ENCODE assay signal across 8 cellular contexts in the genomic region with DNA sequence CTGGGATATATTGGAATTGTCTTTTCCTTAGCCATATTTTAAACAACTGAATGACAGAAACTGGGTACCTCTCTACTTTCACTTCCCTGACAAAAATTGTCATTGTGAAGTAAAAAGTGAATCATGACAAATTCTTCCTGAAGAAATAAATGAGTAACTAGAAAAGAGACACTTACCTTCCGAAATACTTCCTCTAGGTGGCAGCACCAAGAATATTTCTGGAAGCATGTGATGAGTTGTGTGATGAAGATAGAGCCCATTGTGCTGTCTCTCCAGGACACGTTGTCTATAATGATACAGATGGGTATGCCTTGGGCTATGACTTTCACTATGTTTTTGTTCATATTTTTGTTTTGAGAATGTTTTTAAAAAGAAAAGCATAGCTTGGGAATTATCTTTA. TPM values are rescaled to one million over a fixed set of nuclear protein-coding genes. Genes with fewer than 3 reads are reported as not detected.
A peak's percentile ranks its signal among the peaks of the same experiment; 100 is the strongest.
DNase-seq lines count a peak whose midpoint lies in the region; ATAC-seq and TF ChIP-seq lines count a peak whose summit lies in the region.

No MANE protein-coding gene starts in this region.

- peaks cover 69% of the 10 kb centered on the region for H3K36me3 Mint-ChIP-seq in activated CD4-positive, alpha-beta memory T cell treated with anti-CD3 and anti-CD28 coated beads for 36 hours

- no peaks in the 10 kb centered on the region for H3K79me2 ChIP-seq in Loucy (ENCODE audit: insufficient read depth, low read length)

- H3K27me3 Mint-ChIP-seq in activated CD4-positive, alpha-beta memory T cell treated with anti-CD3 and anti-CD28 coated beads for 36 hours = no peaks in the 10 kb centered on the region

- intact Hi-C loops in activated CD4-positive, alpha-beta memory T cell treated with anti-CD3 and anti-CD28 coated beads for 36 hours (cut with micrococcal nuclease) = loop anchor here (1.0 kb wide), 1 partner anchor 53 kb away; no protein-coding TSS in a partner anchor
- intact Hi-C loops in upper lobe of right lung (cut with DNase I) = no loop called here

- H3F3A ChIP-seq in Loucy (ENCODE audit: low read depth) = no peaks in the 10 kb centered on the region

- DNase-seq in BE2C = peak; percentile 40
- peak; percentile 36 for DNase-seq in GM10248 (ENCODE audit: extremely low spot score)
- DNase-seq in HFF-Myc (ENCODE audit: extremely low read depth, low read depth) = no peak
- DNase-seq in activated CD4-positive, alpha-beta memory T cell treated with anti-CD3 and anti-CD28 coated beads for 36 hours = peak; percentile 16
- DNase-seq in iPS DF 4.7 (ENCODE audit: extremely low read depth, low spot score) = peak; percentile 3
- no peak for DNase-seq in upper lobe of right lung
- DNase-seq in midbrain (lab: John Stamatoyannopoulos, UW) = no peak

- H3K27ac ChIP-seq in upper lobe of right lung = no peak overlapping the region

- H3K4me1 Mint-ChIP-seq in activated CD4-positive, alpha-beta memory T cell treated with anti-CD3 and anti-CD28 coated beads for 36 hours (ENCODE audit: low read depth) = peaks cover 5% of the 10 kb centered on the region

- H3K36me3 ChIP-seq in BE2C = no peaks in the 10 kb centered on the region
- H3K36me3 ChIP-seq in Loucy (ENCODE audit: insufficient read depth, low read length) = peaks cover 18% of the 10 kb centered on the region; the same call in 1 of the 2 replicates
- peaks cover 96% of the 10 kb centered on the region for H3K36me3 ChIP-seq in upper lobe of right lung

- no peak overlapping the region for H2AFZ ChIP-seq in Loucy (ENCODE audit: low read length)

- CTCF ChIA-PET in GM10248 (lab: Yijun Ruan, JAX) = interaction anchor here (0.7 to 2.1 kb wide), 15 partner anchors 8 to 916 kb away, joined by 3 to 8 read pairs (median 4); no protein-coding TSS in a partner anchor
- CTCF ChIA-PET in activated CD4-positive, alpha-beta memory T cell treated with anti-CD3 and anti-CD28 coated beads for 36 hours (lab: Charles Lee) = interaction anchor here (0.6 to 1.6 kb wide), 15 partner anchors 9 to 917 kb away, joined by 3 to 7 read pairs (median 3); no protein-coding TSS in a partner anchor

- POLR2A ChIA-PET in GM10248 (lab: Yijun Ruan, JAX) = no interaction called here
- POLR2A ChIA-PET in activated CD4-positive, alpha-beta memory T cell treated with anti-CD3 and anti-CD28 coated beads for 36 hours (lab: Charles Lee) = no interaction called here

- no peaks in the 10 kb centered on the region for H4K20me1 ChIP-seq in Loucy (ENCODE audit: insufficient read depth, low read length, poor library complexity, severe bottlenecking)

- H3K4me3 ChIP-seq in BE2C (ENCODE audit: low read depth, low read length) (no peak overlapping the region), HFF-Myc (replicated peaks; ENCODE audit: low read depth, low read length) (no peak overlapping the region), Loucy (ENCODE audit: low read length, poor library complexity, severe bottlenecking) (no peak overlapping the region), upper lobe of right lung (no peak overlapping the region)

- ATAC-seq in upper lobe of right lung = peak; percentile 80

- H3K4me1 ChIP-seq in BE2C = no peaks in the 10 kb centered on the region
- peaks cover 3% of the 10 kb centered on the region for H3K4me1 ChIP-seq in Loucy (ENCODE audit: insufficient read depth, low read length, poor library complexity, severe bottlenecking)
- no peaks in the 10 kb centered on the region for H3K4me1 ChIP-seq in upper lobe of right lung

- H3K9me2 ChIP-seq in Loucy (replicated peaks; ENCODE audit: low read depth, low read length) = no peaks in the 10 kb centered on the region

- H3K27me3 ChIP-seq in BE2C (no peaks in the 10 kb centered on the region), Loucy (ENCODE audit: insufficient read depth, low read length, poor library complexity, severe bottlenecking) (no peaks in the 10 kb centered on the region), upper lobe of right lung (no peaks in the 10 kb centered on the region)

- TF ChIP-seq CTCF in BE2C (IDR thresholded peaks at IDR 0.05; ENCODE audit: low read depth, low read length) (peak; percentile 65), GM10248 (IDR thresholded peaks at IDR 0.05; ENCODE audit: control extremely low read depth, extremely low read depth, low read depth, missing control alignments) (peak; percentile 48), HFF-Myc (IDR thresholded peaks at IDR 0.05; ENCODE audit: low read depth, low read length, missing control alignments) (peak; percentile 29), Loucy (conservative IDR thresholded peaks at IDR 0.05; ENCODE audit: low read length) (peak; percentile 67), upper lobe of right lung (IDR thresholded peaks at IDR 0.05) (peak; percentile 64)

- H3K27ac Mint-ChIP-seq in activated CD4-positive, alpha-beta memory T cell treated with anti-CD3 and anti-CD28 coated beads for 36 hours = no peak overlapping the region

- no peak overlapping the region for H3K9ac ChIP-seq in Loucy (ENCODE audit: low read depth, low read length, poor library complexity, severe bottlenecking)

- H3K9me3 ChIP-seq in BE2C (no peaks in the 10 kb centered on the region), Loucy (ENCODE audit: insufficient read depth, low read depth, low read length) (no peaks in the 10 kb centered on the region), upper lobe of right lung (no peaks in the 10 kb centered on the region)

- no peak overlapping the region for H3K4me3 Mint-ChIP-seq in activated CD4-positive, alpha-beta memory T cell treated with anti-CD3 and anti-CD28 coated beads for 36 hours

- H3K9me3 Mint-ChIP-seq in activated CD4-positive, alpha-beta memory T cell treated with anti-CD3 and anti-CD28 coated beads for 36 hours = no peaks in the 10 kb centered on the region

- H3K4me2 ChIP-seq in Loucy (ENCODE audit: low read depth, low read length, poor library complexity, severe bottlenecking) = no peak overlapping the region

RNA-seq across cellular contexts. Expression of a gene that starts 21.5 kb away (rescaled TPM):
- 4.9 TPM for polyA plus RNA-seq in BE2C (2012; ENCODE audit: insufficient read depth, insufficient read length, low read depth)
- 10 to 100 TPM; 58.2 to 58.3 TPM for total RNA-seq in activated CD4-positive, alpha-beta memory T cell treated with anti-CD3 and anti-CD28 coated beads for 36 hours
- 101 TPM for total RNA-seq in upper lobe of right lung

RNA-seq across cellular contexts. Expression of a gene that starts 48.6 kb away (rescaled TPM):
- not detected for polyA plus RNA-seq in BE2C (2012; ENCODE audit: insufficient read depth, insufficient read length, low read depth)
- total RNA-seq in activated CD4-positive, alpha-beta memory T cell treated with anti-CD3 and anti-CD28 coated beads for 36 hours = not detected
- total RNA-seq in upper lobe of right lung = 2.4 TPM

Comparison
In these comparisons a context has a peak if more than half of its experiments do, and no peak if none do; other contexts are left out.
1. DNase-seq: peak in BE2C (single experiment), GM10248 (single experiment), activated CD4-positive, alpha-beta memory T cell treated with anti-CD3 and anti-CD28 coated beads for 36 hours (single experiment) and iPS DF 4.7 (single experiment); none in HFF-Myc (single experiment), upper lobe of right lung (single experiment) and midbrain (single experiment).
2. Peak in every context shown above with its lines, with median percentiles within 50 percentile points of each other: CTCF ChIP-seq.